1 cellular context compared by ENCODE assay signal in genomic region chr22:22936190-22936914, GRCh38.
TF ChIP-seq lines count a peak whose summit lies in the region.

No MANE protein-coding gene starts in this region.

TF ChIP-seq in HepG2, 621 proteins besides CTCF, POLR2A, EP300 and RAD21 (continued from another document):
- no peak for TF ChIP-seq FUBP1 (CRISPR knock-in tag; IDR thresholded peaks at IDR 0.05; ENCODE audit: borderline replicate concordance)
TF ChIP-seq in HepG2: peak in this region for 1.
